In the genomic region with DNA sequence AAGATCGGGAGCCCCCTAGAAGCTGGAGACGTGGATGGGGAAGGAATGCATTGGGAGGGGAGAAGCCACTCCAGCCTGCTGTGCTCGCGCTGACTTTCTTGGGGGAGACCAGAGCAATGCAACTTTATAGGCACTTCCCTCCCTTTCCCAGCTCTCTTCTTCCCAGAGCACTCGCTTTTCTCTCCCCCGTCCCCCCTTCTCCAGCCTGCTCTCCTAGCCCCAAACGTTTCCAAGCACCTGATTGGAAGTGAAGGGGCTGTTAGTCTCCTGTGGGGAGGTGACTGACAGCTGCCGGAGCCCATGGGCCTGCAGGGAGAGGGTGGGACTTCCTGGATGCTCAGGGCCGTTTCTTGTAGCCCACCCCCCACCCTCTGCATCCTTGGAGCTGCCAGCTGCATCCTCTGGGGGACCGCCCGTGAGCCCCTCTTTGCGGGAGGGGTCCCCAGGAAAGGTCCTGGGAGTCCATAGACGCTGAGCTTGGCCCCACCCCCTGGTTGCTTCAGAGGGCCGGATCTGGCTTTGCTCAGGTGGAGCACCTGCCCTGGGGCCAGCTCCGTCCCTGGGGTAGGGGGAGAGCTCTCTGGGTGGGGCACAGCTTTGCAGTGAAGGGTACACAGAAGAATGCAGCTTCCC, we compare ENCODE assay signal across 8 cellular contexts. TPM values are rescaled to one million over a fixed set of nuclear protein-coding genes. Genes with fewer than 3 reads are reported as not detected.
DNase-seq lines count a peak whose midpoint lies in the region; ATAC-seq and TF ChIP-seq lines count a peak whose summit lies in the region.

No MANE protein-coding gene starts in this region.

- DNase-seq in C1 segment of cervical spinal cord (lab: John Stamatoyannopoulos, UW) (peak in 8 of 14 donors; percentile 3 to 82 (median 19)), HAP-1 (ENCODE audit: low spot score in 2 of 2) (peak; percentile 51 to 78), SHP77 (lab: John Stamatoyannopoulos, UW) (peak; percentile 75 to 81), dorsolateral prefrontal cortex (peak in 8 of 10 donors; percentile 69 to 87 (median 79)), natural killer cell (no peak)

- H3K9me3 ChIP-seq in HAP-1 = no peaks in the 10 kb centered on the region

- no peaks in the 10 kb centered on the region for H3K27me3 ChIP-seq in HAP-1 (ENCODE audit: low read depth)
- no peaks in the 10 kb centered on the region for H3K27me3 ChIP-seq in dorsolateral prefrontal cortex

- ATAC-seq in natural killer cell (no peak), GM18861 (IDR thresholded peaks at IDR 0.05; ENCODE audit: unreplicated experiment) (no peak), HG02571 (IDR thresholded peaks at IDR 0.05; ENCODE audit: unreplicated experiment) (no peak), GM19035 (IDR thresholded peaks at IDR 0.05; ENCODE audit: unreplicated experiment) (no peak)

- peaks cover 20 to 25% of the 10 kb centered on the region in 2 donors for H3K4me1 Mint-ChIP-seq in natural killer cell

- H3K4me3 Mint-ChIP-seq in natural killer cell = peak overlapping the region; percentile 80

- H3K4me3 ChIP-seq in HAP-1 = peak overlapping the region; percentile 75
- peak overlapping the region; percentile 15 to 99 (median 81) for H3K4me3 ChIP-seq in dorsolateral prefrontal cortex

- H3K36me3 Mint-ChIP-seq in natural killer cell = no peaks in the 10 kb centered on the region

- H3K27ac ChIP-seq in dorsolateral prefrontal cortex = peak overlapping the region in 29 of 59 donors; percentile 3 to 81 (median 38)

- peaks cover 24% of the 10 kb centered on the region for H3K36me3 ChIP-seq in HAP-1 (replicated peaks)

- intact Hi-C loops in dorsolateral prefrontal cortex (cut with DNase I) = loop anchor here (5.0 kb wide), 3 partner anchors 102 to 712 kb away; a partner anchor contains a TSS
- intact Hi-C loops in natural killer cell (cut with micrococcal nuclease) = no loop called here

- H3K4me1 ChIP-seq in HAP-1 = no peaks in the 10 kb centered on the region; the same call in none of the 2 replicates

- no peak for TF ChIP-seq CTCF in dorsolateral prefrontal cortex (IDR thresholded peaks at IDR 0.05 in 54 of 56, conservative IDR thresholded peaks at IDR 0.05 in 2 of 56; ENCODE audit: low read depth in 1 of 56, partially characterized antibody in 56 of 56)
- no peak for TF ChIP-seq CTCF in natural killer cell (IDR thresholded peaks at IDR 0.05)

- peak overlapping the region in 1 of 2 donors; percentile 30 for H3K27ac Mint-ChIP-seq in natural killer cell

- no peaks in the 10 kb centered on the region for H3K27me3 Mint-ChIP-seq in natural killer cell (ENCODE audit: low read depth in 2 of 2)

- in situ Hi-C loops in HAP-1 (cut with MboI; ENCODE audit: low sequenced_read_pairs) = no loop called here

- no peaks in the 10 kb centered on the region for H3K9me3 Mint-ChIP-seq in natural killer cell

RNA-seq across cellular contexts. Expression of a gene that starts 2.5 kb away (rescaled TPM):
- 10 to 100 TPM; 42.3 to 73.8 (median 56.9) TPM for total RNA-seq in dorsolateral prefrontal cortex
- total RNA-seq in natural killer cell = 10 to 100 TPM; 28.7 to 43.6 (median 29.8) TPM

RNA-seq across cellular contexts. Expression of a gene that starts 17.0 kb away (rescaled TPM):
- total RNA-seq in dorsolateral prefrontal cortex (100 to 1,000 TPM; 110 to 244 (median 164) TPM), natural killer cell (10 to 100 TPM; 54.3 to 67.7 (median 63.3) TPM)

RNA-seq across cellular contexts. Expression of a gene that starts 43.7 kb away (rescaled TPM):
- total RNA-seq in dorsolateral prefrontal cortex (10 to 100 TPM in 16 of 120 experiments, 1 to 10 TPM in 104; 1.4 to 28.3 (median 6.3) TPM), natural killer cell (under 1 TPM in 1 of 3 donors, not detected in 2; 0.33 TPM)
